In genomic region chr12:220946-221550, GRCh38 we compare ENCODE assay signal across 27 cellular contexts. TPM values are rescaled to one million over a fixed set of nuclear protein-coding genes. Genes with fewer than 3 reads are reported as not detected.
"Had no signal": no experiment of that assay in that cellular context is flagged by ENCODE, and none has a peak within 500 bp of the region (broad histone marks: within the 10 kb centered on the region; RNA-seq: fewer than 3 reads in every experiment).

No MANE protein-coding gene starts in this region.

- H3K4me2 ChIP-seq: PC-9 had no signal

- H3K27me3 ChIP-seq: ascending aorta, body of pancreas had no signal

- DNase-seq: activated CD4-positive, alpha-beta T cell treated with anti-CD3 and anti-CD28 coated beads for 48 hours; activated CD4-positive, alpha-beta T cell treated with anti-CD3 and anti-CD28 coated beads, Interleukin-2, amount 50 U/mL, for 4 hours; activated CD4-positive, CD25-positive, alpha-beta regulatory T cell treated with anti-CD3 and anti-CD28 coated beads, Interleukin-2, amount 50 U/mL, for 72 hours; activated CD8-positive, alpha-beta memory T cell treated with anti-CD3 and anti-CD28 coated beads, Interleukin-2, amount 50 U/mL, for 48 hours; activated CD8-positive, alpha-beta T cell treated with anti-CD3 and anti-CD28 coated beads, Interleukin-2, amount 10 ng/mL, durations not matched to agents 7 days and 5 days; activated effector memory CD4-positive, alpha-beta T cell treated with Interleukin-2 at 50 U/mL for 16 hours; activated naive CD4-positive, alpha-beta T cell; activated T-cell treated with anti-CD3 and anti-CD28 coated beads, Interleukin-2, amount 50 U/mL, for 1 hour; body of pancreas; central memory CD4-positive, alpha-beta T cell; KG1; NCI-H1092; NCI-H1694; NCI-H2029; NCI-H2107; NCI-H2171 treated with DMSO at 0.1 percent for 48 hours; NCI-H345; NCI-H510A; PC-9; SHP77 treated with DMSO at 0.1 percent for 48 hours; T-helper 9 cell had no signal

- H3K9me3 ChIP-seq: ascending aorta, body of pancreas had no signal

- ATAC-seq: activated CD8-positive, alpha-beta T cell treated with anti-CD3 and anti-CD28 coated beads, Interleukin-2, amount 10 ng/mL, durations not matched to agents 7 days and 5 days; body of pancreas had no signal

- H2AFZ ChIP-seq: PC-9 had no signal

- H3K4me3 ChIP-seq: ascending aorta, body of pancreas, PC-9 had no signal

- H3K36me3 ChIP-seq: ascending aorta had no signal

- H3K4me1 ChIP-seq: ascending aorta, body of pancreas had no signal

- H3K27ac ChIP-seq: ascending aorta, body of pancreas, PC-9 had no signal

RNA-seq across cellular contexts. Expression of gene SLC6A12, which starts 7.1 kb away (rescaled TPM):
- total RNA-seq: activated CD8-positive, alpha-beta T cell treated with anti-CD3 and anti-CD28 coated beads, Interleukin-2, amount 10 ng/mL, durations not matched to agents 7 days and 5 days; activated T-helper 1 cell treated with anti-CD3 and anti-CD28 coated beads, Interleukin-12 subunit alpha, Interleukin-12 subunit beta, Interleukin-2, Interleukin-4 antibody, amounts not matched to agents 30 ng/mL and 10 ng/mL and 1 ng/mL, durations not matched to agents 14 hours and 24 hours and 36 hours; bronchial epithelial cell; LHCN-M2; MCF 10A; PC-9 had no signal

RNA-seq across cellular contexts. Expression of gene SLC6A13, which starts 41.6 kb away (rescaled TPM):
- total RNA-seq: ascending aorta, body of pancreas, PC-9, SK-MEL-5 had no signal
